ENCODE assay signal across 8 cellular contexts in the genomic region with DNA sequence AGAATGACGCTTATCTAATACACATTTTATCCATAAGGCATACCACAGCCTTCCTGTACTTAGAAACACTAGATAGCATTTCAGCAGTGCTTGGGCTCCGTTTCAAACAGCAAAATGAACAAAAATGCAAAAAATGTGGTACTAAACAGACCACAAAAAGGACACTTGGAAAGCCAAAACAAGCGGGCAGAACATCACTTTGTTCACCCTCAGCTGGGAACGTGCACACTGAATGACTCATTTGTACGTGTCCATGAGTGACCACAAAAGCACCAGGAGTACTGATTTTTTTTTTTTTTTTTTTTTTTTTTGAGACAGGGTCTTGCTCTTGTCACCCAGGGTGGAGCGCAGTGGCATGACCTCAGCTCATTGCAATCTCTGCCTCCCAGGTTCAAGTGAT. TPM values are rescaled to one million over a fixed set of nuclear protein-coding genes. Genes with fewer than 3 reads are reported as not detected.
DNase-seq lines count a peak whose midpoint lies in the region; ATAC-seq and TF ChIP-seq lines count a peak whose summit lies in the region.

No MANE protein-coding gene starts in this region.

- peaks cover 15% of the 10 kb centered on the region for H3K36me3 Mint-ChIP-seq in MCF 10A (ENCODE audit: insufficient read depth, unreplicated experiment)
- no peaks in the 10 kb centered on the region for H3K36me3 Mint-ChIP-seq in chondrocyte (ENCODE audit: low read depth)

- TF ChIP-seq CTCF in MCF 10A (IDR thresholded peaks at IDR 0.05; ENCODE audit: unreplicated experiment) (no peak), breast epithelium (IDR thresholded peaks at IDR 0.05) (no peak), chondrocyte (IDR thresholded peaks at IDR 0.05) (no peak)

- no peaks in the 10 kb centered on the region for H3K9me3 ChIP-seq in breast epithelium

- peak overlapping the region; percentile 88 for H3K27ac Mint-ChIP-seq in MCF 10A (ENCODE audit: low read depth, unreplicated experiment)
- H3K27ac Mint-ChIP-seq in chondrocyte (ENCODE audit: unreplicated experiment): peak overlapping the region; percentile 97

- BruUV-seq in MCF 10A (replicated peaks; lab: Mats Ljungman, UMichigan): no TSS peak

- H3K4me1 ChIP-seq in breast epithelium: peaks cover 3 to 10% of the 10 kb centered on the region in 2 donors

- no peaks in the 10 kb centered on the region for H3K27me3 Mint-ChIP-seq in MCF 10A (ENCODE audit: insufficient read depth, unreplicated experiment)
- H3K27me3 Mint-ChIP-seq in chondrocyte (ENCODE audit: low read depth): no peaks in the 10 kb centered on the region

- CTCF ChIA-PET in MCF 10A (lab: Yijun Ruan, JAX): interaction anchor here (0.7 to 1.8 kb wide), 2 partner anchors 334 to 385 kb away, joined by 4 to 5 read pairs; no protein-coding TSS in a partner anchor

- no peak overlapping the region for H3K27ac ChIP-seq in breast epithelium

- no peak overlapping the region for H3K4me3 ChIP-seq in breast epithelium

- H3K27me3 ChIP-seq in breast epithelium: no peaks in the 10 kb centered on the region

- H3K36me3 ChIP-seq in breast epithelium: no peaks in the 10 kb centered on the region

- no peak for TF ChIP-seq POLR2A in breast epithelium (IDR thresholded peaks at IDR 0.05)

- ATAC-seq in HG03565 (IDR thresholded peaks at IDR 0.05; ENCODE audit: unreplicated experiment): peak; percentile 26

- H3K4me3 Mint-ChIP-seq in MCF 10A (ENCODE audit: unreplicated experiment) (no peak overlapping the region), chondrocyte (ENCODE audit: unreplicated experiment) (no peak overlapping the region)

- intact Hi-C loops in MCF 10A (cut with micrococcal nuclease) (no loop called here), breast epithelium (cut with DNase I; ENCODE audit: low total_unique reads) (no loop called here), cardiac septum (cut with DNase I) (no loop called here)

- H3K9me3 Mint-ChIP-seq in MCF 10A (ENCODE audit: unreplicated experiment): no peaks in the 10 kb centered on the region
- no peaks in the 10 kb centered on the region for H3K9me3 Mint-ChIP-seq in chondrocyte (ENCODE audit: low read depth)

- peak; percentile 89 for DNase-seq in MCF 10A (ENCODE audit: unreplicated experiment)
- no peak for DNase-seq in breast epithelium (ENCODE audit: low spot score in 2 of 2)
- no peak for DNase-seq in chondrocyte (ENCODE audit: low spot score)
- DNase-seq in stimulated activated CD8-positive, alpha-beta memory T cell treated with anti-CD3 and anti-CD28 coated beads, Interleukin-4, amount 100 ng/mL, for 48 hours: peak; percentile 52
- DNase-seq in cerebellar nuclear complex (lab: John Stamatoyannopoulos, UW): no peak
- no peak for DNase-seq in C1 segment of cervical spinal cord (lab: John Stamatoyannopoulos, UW)
- DNase-seq in cardiac septum (ENCODE audit: low spot score): no peak

- H3K4me1 Mint-ChIP-seq in MCF 10A (ENCODE audit: insufficient read depth, unreplicated experiment) (peaks cover 44% of the 10 kb centered on the region), chondrocyte (ENCODE audit: low read depth) (peaks cover 83% of the 10 kb centered on the region)

- POLR2A ChIA-PET in MCF 10A (lab: Yijun Ruan, JAX): interaction anchor here (0.7 to 2.2 kb wide), 7 partner anchors 10 to 1287 kb away, joined by 3 to 12 read pairs (median 5); no protein-coding TSS in a partner anchor

RNA-seq across cellular contexts. Expression of a gene that starts 8.9 kb away (rescaled TPM):
- 25.8 and 27.1 TPM in 2 replicates for total RNA-seq in MCF 10A (2022)
- 100 to 1,000 TPM in 1 of 3 donors, 10 to 100 TPM in 2; 70.7 to 180 (median 80.3) TPM for total RNA-seq in breast epithelium
- 129 to 161 TPM (median 155 TPM) in 3 replicates for total RNA-seq in chondrocyte
- total RNA-seq in cardiac septum: 87.6 TPM

Comparison
In these comparisons a context has a peak if more than half of its experiments do, and no peak if none do; other contexts are left out.
1. DNase-seq: peak in MCF 10A (single experiment) and stimulated activated CD8-positive, alpha-beta memory T cell treated with anti-CD3 and anti-CD28 coated beads, Interleukin-4, amount 100 ng/mL, for 48 hours (single experiment); none in breast epithelium (0 of 2), chondrocyte (single experiment), cerebellar nuclear complex (0 of 2), C1 segment of cervical spinal cord (0 of 14) and cardiac septum (single experiment).